ENCODE assay signal across 28 cellular contexts in the genomic region with DNA sequence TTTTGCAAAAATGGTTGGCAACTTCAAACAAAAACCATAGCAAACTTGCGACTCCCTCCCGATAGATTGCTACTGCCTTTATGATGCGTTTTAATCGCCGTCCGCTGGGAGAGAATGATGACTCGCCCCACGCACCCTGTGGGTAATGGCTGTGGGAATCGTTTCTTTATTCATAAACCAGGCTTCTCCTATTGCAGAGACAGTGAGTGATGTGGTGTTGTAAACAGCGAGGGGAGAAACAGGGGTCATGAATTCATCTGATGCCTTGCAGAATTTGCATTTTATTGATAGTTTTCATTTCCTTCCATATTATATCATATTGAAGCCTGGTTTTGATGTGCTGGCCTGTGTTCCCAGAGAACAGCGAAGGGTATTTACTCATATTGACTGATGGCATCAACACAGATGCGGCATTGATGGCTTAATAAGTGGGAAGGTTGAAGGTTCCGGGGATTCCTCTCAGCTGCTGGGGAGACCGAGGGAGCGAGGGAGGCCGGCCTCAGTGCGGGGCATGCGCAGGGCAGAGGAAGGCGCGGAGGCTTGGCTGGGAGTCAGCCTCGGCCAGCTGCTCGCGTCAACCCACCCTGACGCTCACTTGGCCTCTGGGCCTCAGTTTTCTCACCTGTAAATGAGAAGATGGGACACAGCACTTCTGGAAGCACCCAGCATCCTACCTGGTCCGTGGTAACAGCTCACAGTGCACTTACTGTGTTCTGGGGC. TPM values are rescaled to one million over a fixed set of nuclear protein-coding genes. Genes with fewer than 3 reads are reported as not detected.
DNase-seq lines count a peak whose midpoint lies in the region; ATAC-seq and TF ChIP-seq lines count a peak whose summit lies in the region.
"Had no signal": no experiment of that assay in that cellular context is flagged by ENCODE, and none has a peak within 500 bp of the region (broad histone marks: within the 10 kb centered on the region; RNA-seq: fewer than 3 reads in every experiment).

No MANE protein-coding gene starts in this region.

- H3K4me3 Mint-ChIP-seq in WTC11 (no peak overlapping the region), T-helper 17 cell (no peak overlapping the region)
- H3K4me3 Mint-ChIP-seq in activated naive CD4-positive, alpha-beta T cell treated with anti-CD3 and anti-CD28 coated beads for 36 hours = no peak overlapping the region
- H3K4me3 Mint-ChIP-seq in activated T-helper 2 cell treated with anti-CD3 and anti-CD28 coated beads, Interferon-gamma antibody, Interleukin-2, Interleukin-4, amounts not matched to agents 10 μg/mL and 5 μg/mL and 100 μg/mL, durations not matched to agents 14 hours and 24 hours and 36 hours (ENCODE audit: low read depth) = no peak overlapping the region
- H3K4me3 Mint-ChIP-seq: CD4-positive, alpha-beta T cell; HFFc6 had no signal

- no peaks in the 10 kb centered on the region for H3K9me3 ChIP-seq in T-helper 17 cell (ENCODE audit: control insufficient read depth, low read length, poor library complexity, severe bottlenecking)
- H3K9me3 ChIP-seq: A549; BLaER1 treated with 17β-estradiol and CSF1 and Interleukin-3, amounts not matched to agents 10 nM and 100 nM; SJCRH30 had no signal

- H3K36me3 Mint-ChIP-seq in WTC11 (peaks cover 25% of the 10 kb centered on the region), T-helper 17 cell (ENCODE audit: low read depth) (peaks cover 3% of the 10 kb centered on the region)
- H3K36me3 Mint-ChIP-seq in activated naive CD4-positive, alpha-beta T cell treated with anti-CD3 and anti-CD28 coated beads for 36 hours (ENCODE audit: low read depth) = no peaks in the 10 kb centered on the region
- H3K36me3 Mint-ChIP-seq in activated T-helper 2 cell treated with anti-CD3 and anti-CD28 coated beads, Interferon-gamma antibody, Interleukin-2, Interleukin-4, amounts not matched to agents 10 μg/mL and 5 μg/mL and 100 μg/mL, durations not matched to agents 14 hours and 24 hours and 36 hours (ENCODE audit: low read depth) = no peaks in the 10 kb centered on the region

- intact Hi-C loops in activated naive CD4-positive, alpha-beta T cell treated with anti-CD3 and anti-CD28 coated beads for 36 hours (cut with micrococcal nuclease) = no loop called here
- intact Hi-C loops in activated T-helper 2 cell treated with anti-CD3 and anti-CD28 coated beads, Interferon-gamma antibody, Interleukin-2, Interleukin-4, amounts not matched to agents 10 μg/mL and 5 μg/mL and 100 μg/mL, durations not matched to agents 14 hours and 24 hours and 36 hours (cut with micrococcal nuclease) = no loop called here

- no peaks in the 10 kb centered on the region for H3K27me3 Mint-ChIP-seq in WTC11 (ENCODE audit: low read depth)
- H3K27me3 Mint-ChIP-seq in activated naive CD4-positive, alpha-beta T cell treated with anti-CD3 and anti-CD28 coated beads for 36 hours (ENCODE audit: low read depth) = no peaks in the 10 kb centered on the region
- H3K27me3 Mint-ChIP-seq in activated T-helper 2 cell treated with anti-CD3 and anti-CD28 coated beads, Interferon-gamma antibody, Interleukin-2, Interleukin-4, amounts not matched to agents 10 μg/mL and 5 μg/mL and 100 μg/mL, durations not matched to agents 14 hours and 24 hours and 36 hours (ENCODE audit: low read depth) = no peaks in the 10 kb centered on the region
- H3K27me3 Mint-ChIP-seq in T-helper 17 cell = no peaks in the 10 kb centered on the region
- H3K27me3 Mint-ChIP-seq: CD4-positive, alpha-beta T cell had no signal

- H3K27ac Mint-ChIP-seq in WTC11 (peak overlapping the region; percentile 87), T-helper 17 cell (no peak overlapping the region)
- no peak overlapping the region for H3K27ac Mint-ChIP-seq in activated naive CD4-positive, alpha-beta T cell treated with anti-CD3 and anti-CD28 coated beads for 36 hours
- H3K27ac Mint-ChIP-seq in activated T-helper 2 cell treated with anti-CD3 and anti-CD28 coated beads, Interferon-gamma antibody, Interleukin-2, Interleukin-4, amounts not matched to agents 10 μg/mL and 5 μg/mL and 100 μg/mL, durations not matched to agents 14 hours and 24 hours and 36 hours = no peak overlapping the region
- H3K27ac Mint-ChIP-seq: CD4-positive, alpha-beta T cell; HFFc6 had no signal

- POLR2A ChIA-PET in HEK293T (lab: Yijun Ruan, JAX) (no interaction called here), WTC11 (lab: Charles Lee) (no interaction called here)

- H3K9me3 Mint-ChIP-seq in WTC11 = no peaks in the 10 kb centered on the region
- H3K9me3 Mint-ChIP-seq in activated naive CD4-positive, alpha-beta T cell treated with anti-CD3 and anti-CD28 coated beads for 36 hours = no peaks in the 10 kb centered on the region
- no peaks in the 10 kb centered on the region for H3K9me3 Mint-ChIP-seq in activated T-helper 2 cell treated with anti-CD3 and anti-CD28 coated beads, Interferon-gamma antibody, Interleukin-2, Interleukin-4, amounts not matched to agents 10 μg/mL and 5 μg/mL and 100 μg/mL, durations not matched to agents 14 hours and 24 hours and 36 hours
- H3K9me3 Mint-ChIP-seq: CD4-positive, alpha-beta T cell; HFFc6 had no signal

- TF ChIP-seq CTCF in WTC11 (IDR thresholded peaks at IDR 0.05) = no peak

- no peak for ATAC-seq in WTC11
- ATAC-seq in T-helper 17 cell = no peak
- ATAC-seq: A549, Right ventricle myocardium inferior, SK-N-SH treated with all-trans-retinoic acid at 6 μM for 48 hours had no signal

- DNase-seq in HEK293T (ENCODE audit: extremely low spot score) (no peak), WTC11 (ENCODE audit: low spot score) (no peak), mucosa of gallbladder (ENCODE audit: low spot score) (peak; percentile 35), 8988T (no peak), T-helper 17 cell (no peak)
- DNase-seq in activated naive CD4-positive, alpha-beta T cell treated with anti-CD3 and anti-CD28 coated beads for 36 hours = no peak
- no peak for DNase-seq in activated T-helper 2 cell treated with anti-CD3 and anti-CD28 coated beads, Interferon-gamma antibody, Interleukin-2, Interleukin-4, amounts not matched to agents 10 μg/mL and 5 μg/mL and 100 μg/mL, durations not matched to agents 14 hours and 24 hours and 36 hours (ENCODE audit: low spot score)
- DNase-seq: AML-193; CD4-positive, alpha-beta T cell; DMS53; HFFc6; KBM-7; MV-4-11; NCI-H1105; NCI-H1436 treated with DMSO at 0.1 percent for 48 hours; NCI-H187 treated with DMSO at 0.1 percent for 48 hours; NCI-H446; NCI-H526; PC-9; SJCRH30 had no signal

- CTCF ChIA-PET in HEK293T (lab: Yijun Ruan, JAX) = no interaction called here
- CTCF ChIA-PET in WTC11 (lab: Charles Lee) = interaction anchor here (1.0 kb wide), 2 partner anchors 27 to 109 kb away, joined by 3 read pairs; no protein-coding TSS in a partner anchor
- CTCF ChIA-PET in activated naive CD4-positive, alpha-beta T cell treated with anti-CD3 and anti-CD28 coated beads for 36 hours (lab: Charles Lee) = no interaction called here

- H3K4me1 Mint-ChIP-seq in WTC11 (peaks cover 36% of the 10 kb centered on the region), T-helper 17 cell (no peaks in the 10 kb centered on the region)
- H3K4me1 Mint-ChIP-seq in activated naive CD4-positive, alpha-beta T cell treated with anti-CD3 and anti-CD28 coated beads for 36 hours (ENCODE audit: low read depth) = no peaks in the 10 kb centered on the region
- H3K4me1 Mint-ChIP-seq in activated T-helper 2 cell treated with anti-CD3 and anti-CD28 coated beads, Interferon-gamma antibody, Interleukin-2, Interleukin-4, amounts not matched to agents 10 μg/mL and 5 μg/mL and 100 μg/mL, durations not matched to agents 14 hours and 24 hours and 36 hours (ENCODE audit: low read depth) = no peaks in the 10 kb centered on the region

TF ChIP-seq in HEK293T, 16 proteins besides CTCF, POLR2A, EP300 and RAD21:
- no peak for TF ChIP-seq FOXM1 (IDR thresholded peaks at IDR 0.05; ENCODE audit: borderline replicate concordance)
- TF ChIP-seq, protein P1, sequence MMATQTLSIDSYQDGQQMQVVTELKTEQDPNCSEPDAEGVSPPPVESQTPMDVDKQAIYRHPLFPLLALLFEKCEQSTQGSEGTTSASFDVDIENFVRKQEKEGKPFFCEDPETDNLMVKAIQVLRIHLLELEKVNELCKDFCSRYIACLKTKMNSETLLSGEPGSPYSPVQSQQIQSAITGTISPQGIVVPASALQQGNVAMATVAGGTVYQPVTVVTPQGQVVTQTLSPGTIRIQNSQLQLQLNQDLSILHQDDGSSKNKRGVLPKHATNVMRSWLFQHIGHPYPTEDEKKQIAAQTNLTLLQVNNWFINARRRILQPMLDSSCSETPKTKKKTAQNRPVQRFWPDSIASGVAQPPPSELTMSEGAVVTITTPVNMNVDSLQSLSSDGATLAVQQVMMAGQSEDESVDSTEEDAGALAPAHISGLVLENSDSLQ (IDR thresholded peaks at IDR 0.05) = peak; percentile 82

TF ChIP-seq in WTC11, 78 proteins besides CTCF, POLR2A, EP300 and RAD21 (continues in another document):
- TF ChIP-seq TCF7 (CRISPR knock-in tag; IDR thresholded peaks at IDR 0.05; ENCODE audit: low read depth) = no peak
- TF ChIP-seq, protein P2, sequence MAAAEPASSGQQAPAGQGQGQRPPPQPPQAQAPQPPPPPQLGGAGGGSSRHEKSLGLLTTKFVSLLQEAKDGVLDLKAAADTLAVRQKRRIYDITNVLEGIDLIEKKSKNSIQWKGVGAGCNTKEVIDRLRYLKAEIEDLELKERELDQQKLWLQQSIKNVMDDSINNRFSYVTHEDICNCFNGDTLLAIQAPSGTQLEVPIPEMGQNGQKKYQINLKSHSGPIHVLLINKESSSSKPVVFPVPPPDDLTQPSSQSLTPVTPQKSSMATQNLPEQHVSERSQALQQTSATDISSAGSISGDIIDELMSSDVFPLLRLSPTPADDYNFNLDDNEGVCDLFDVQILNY (CRISPR knock-in tag; IDR thresholded peaks at IDR 0.05) = no peak
- no peak for TF ChIP-seq NR1H2 (CRISPR knock-in tag; IDR thresholded peaks at IDR 0.05)
- no peak for TF ChIP-seq TP53 (CRISPR knock-in tag; IDR thresholded peaks at IDR 0.05)

RNA-seq across cellular contexts. Expression of a gene that starts 41.3 kb away (rescaled TPM):
- total RNA-seq in WTC11 (2021) = 50.5 to 61.4 TPM (median 58.0 TPM) in 3 replicates
- total RNA-seq in mucosa of gallbladder = 46.7 TPM
- 1 to 10 TPM; 1.6 to 2.7 TPM for total RNA-seq in activated naive CD4-positive, alpha-beta T cell treated with anti-CD3 and anti-CD28 coated beads for 36 hours
- total RNA-seq in activated T-helper 2 cell treated with anti-CD3 and anti-CD28 coated beads, Interferon-gamma antibody, Interleukin-2, Interleukin-4, amounts not matched to agents 10 μg/mL and 5 μg/mL and 100 μg/mL, durations not matched to agents 14 hours and 24 hours and 36 hours = 0.30 and 1.1 TPM in 2 replicates
- 1 to 10 TPM; 4.7 to 7.1 TPM for total RNA-seq in T-helper 17 cell
- total RNA-seq: H4, HFFc6, HT1080, LHCN-M2, RPMI7951 had no signal
